In genomic region chr19:50352242-50352641, GRCh38 we compare ENCODE assay signal across 26 cellular contexts. TPM values are rescaled to one million over a fixed set of nuclear protein-coding genes. Genes with fewer than 3 reads are reported as not detected.
DNase-seq lines count a peak whose midpoint lies in the region; ATAC-seq, FAIRE-seq and TF ChIP-seq lines count a peak whose summit lies in the region.
"Had no signal": no experiment of that assay in that cellular context is flagged by ENCODE, and none has a peak within 500 bp of the region (broad histone marks: within the 10 kb centered on the region; RNA-seq: fewer than 3 reads in every experiment).

No MANE protein-coding gene starts in this region.

- intact Hi-C loops in mammary epithelial cell (cut with micrococcal nuclease) = no loop called here
- intact Hi-C loops in MCF 10A (cut with micrococcal nuclease) = no loop called here
- intact Hi-C loops in HepG2 (cut with micrococcal nuclease; ENCODE audit: unreplicated experiment) = no loop called here

- H3K27me3 Mint-ChIP-seq in MCF 10A (ENCODE audit: insufficient read depth, unreplicated experiment) (no peaks in the 10 kb centered on the region), nephron progenitor cell (ENCODE audit: low read depth, poor library complexity) (no peaks in the 10 kb centered on the region)
- H3K27me3 Mint-ChIP-seq: B cell; CD4-positive, alpha-beta T cell had no signal

- H3K9ac ChIP-seq in mammary epithelial cell (ENCODE audit: insufficient read depth, low read length) (no peak overlapping the region), HepG2 (ENCODE audit: insufficient read depth, low read depth, low read length) (no peak overlapping the region)
- H3K9ac ChIP-seq: BLaER1, GM23248 had no signal

- H3K27ac ChIP-seq in mammary epithelial cell (ENCODE audit: insufficient read depth, low read depth, low read length) (no peak overlapping the region), suprapubic skin (peak overlapping the region; percentile 38), HepG2 (ENCODE audit: extremely low read length, insufficient read depth, low read length) (no peak overlapping the region)
- H3K27ac ChIP-seq: 22Rv1, BLaER1, C4-2B, GM23248 had no signal

- H3K27ac Mint-ChIP-seq in MCF 10A (ENCODE audit: low read depth, unreplicated experiment) (no peak overlapping the region), nephron progenitor cell (peak overlapping the region; percentile 51)
- H3K27ac Mint-ChIP-seq: CD4-positive, alpha-beta T cell; CD8-positive, alpha-beta memory T cell had no signal

- TF ChIP-seq EP300 in suprapubic skin (IDR thresholded peaks at IDR 0.05) (no peak), HepG2 (IDR thresholded peaks at IDR 0.05; ENCODE audit: low read depth in 2 of 2, low read length in 2 of 2) (no peak), HepG2 (CRISPR knock-in tag; IDR thresholded peaks at IDR 0.05; ENCODE audit: borderline replicate concordance) (no peak)

- H3K4me3 ChIP-seq in mammary epithelial cell (replicated peaks in 1 of 3; ENCODE audit: insufficient read depth in 1 of 3, low read depth in 2 of 3, low read length in 3 of 3) (no peak overlapping the region), suprapubic skin (no peak overlapping the region), HepG2 (replicated peaks in 1 of 3; ENCODE audit: insufficient read depth in 1 of 3, low read depth in 2 of 3, low read length in 3 of 3) (no peak overlapping the region)
- H3K4me3 ChIP-seq: BLaER1, GM12878, GM23248 had no signal

- H3K79me2 ChIP-seq in mammary epithelial cell (ENCODE audit: insufficient read depth, low read length) (no peaks in the 10 kb centered on the region), HepG2 (ENCODE audit: insufficient read depth, low read length) (no peaks in the 10 kb centered on the region)

- H3K27me3 ChIP-seq in mammary epithelial cell (ENCODE audit: insufficient read depth, low read length) (no peaks in the 10 kb centered on the region), suprapubic skin (no peaks in the 10 kb centered on the region), HepG2 (ENCODE audit: control insufficient read depth in 1 of 2, insufficient read depth in 2 of 2, low read length in 2 of 2) (no peaks in the 10 kb centered on the region)
- H3K27me3 ChIP-seq: BLaER1 had no signal

- in situ Hi-C loops in mammary epithelial cell (cut with MboI; ENCODE audit: low sequenced_read_pairs in 2 of 2) (no loop called here), HepG2 (cut with HindIII; ENCODE audit: extremely low pct_ligation_motif_present, low pct_unique_long_range_greater_than_20kb) (loop anchor here (25.0 kb wide), 1 partner anchor 435 kb away; the partner anchor contains the start of gene ACP4)

- no peaks in the 10 kb centered on the region for H3K36me3 ChIP-seq in mammary epithelial cell (ENCODE audit: insufficient read depth, low read length)
- H3K36me3 ChIP-seq in suprapubic skin = no peaks in the 10 kb centered on the region
- no peaks in the 10 kb centered on the region for H3K36me3 ChIP-seq in HepG2 (replicated peaks in 1 of 2; ENCODE audit: control insufficient read depth in 1 of 2, insufficient read depth in 2 of 2, low read length in 2 of 2)
- H3K36me3 ChIP-seq: BLaER1 had no signal

- no peaks in the 10 kb centered on the region for H3K4me1 ChIP-seq in mammary epithelial cell (ENCODE audit: insufficient read depth, low read length)
- H3K4me1 ChIP-seq in suprapubic skin = peaks cover 15% of the 10 kb centered on the region
- H3K4me1 ChIP-seq in HepG2 (ENCODE audit: insufficient read depth, low read length) = peaks cover 42% of the 10 kb centered on the region

- no peak for TF ChIP-seq RAD21 in HepG2 (CRISPR knock-in tag; IDR thresholded peaks at IDR 0.05)

- WGBS in mammary epithelial cell (ENCODE audit: low coverage, missing lambda C conversion rate) = 20% methylated on average over 4 of the region's 4 CpGs
- WGBS in suprapubic skin = 45% methylated on average over 4 of the region's 4 CpGs
- WGBS in HepG2 (ENCODE audit: low lambda C conversion rate) = 76% methylated on average over 3 of the region's 4 CpGs

- TF ChIP-seq CTCF in mammary epithelial cell (conservative IDR thresholded peaks at IDR 0.05 in 1 of 2, IDR thresholded peaks at IDR 0.05 in 1 of 2; ENCODE audit: extremely low read depth in 1 of 2, insufficient read depth in 1 of 2, low read depth in 1 of 2, low read length in 2 of 2) = no peak
- TF ChIP-seq CTCF in MCF 10A (IDR thresholded peaks at IDR 0.05; ENCODE audit: unreplicated experiment) = no peak
- TF ChIP-seq CTCF in nephron progenitor cell (IDR thresholded peaks at IDR 0.05) = no peak
- TF ChIP-seq CTCF in suprapubic skin (IDR thresholded peaks at IDR 0.05) = no peak
- no peak for TF ChIP-seq CTCF in HepG2 (CRISPR knock-in tag; IDR thresholded peaks at IDR 0.05)

- POLR2A ChIA-PET in MCF 10A (lab: Yijun Ruan, JAX) (interaction anchor here (1.0 kb wide), 1 partner anchor 51 kb away, joined by 3 read pairs; no protein-coding TSS in a partner anchor), HepG2 (lab: Yijun Ruan, JAX) (no interaction called here)

- DNase-seq in mammary epithelial cell (no peak), MCF 10A (ENCODE audit: unreplicated experiment) (no peak), nephron progenitor cell (no peak), suprapubic skin (ENCODE audit: low spot score in 2 of 2) (no peak), HepG2 (ENCODE audit: low spot score) (no peak), CD1c-positive myeloid dendritic cell (ENCODE audit: extremely low spot score) (no peak)
- no peak for DNase-seq in activated CD4-positive, alpha-beta T cell treated with anti-CD3 and anti-CD28 coated beads, Interleukin-2, amount 50 U/mL, for 1 hour
- DNase-seq: CD4-positive, alpha-beta T cell; CD8-positive, alpha-beta memory T cell; DMS 273 treated with DMSO at 0.1 percent for 48 hours; DMS53; DND-41; GM23248; H7; HCEC 1CT had no signal

- no peaks in the 10 kb centered on the region for H3K9me3 Mint-ChIP-seq in MCF 10A (ENCODE audit: unreplicated experiment)
- H3K9me3 Mint-ChIP-seq in nephron progenitor cell = no peaks in the 10 kb centered on the region
- H3K9me3 Mint-ChIP-seq: CD4-positive, alpha-beta T cell; CD8-positive, alpha-beta memory T cell had no signal

- FAIRE-seq in HepG2 (lab: Jason Lieb, UNC) = no peak
- FAIRE-seq: A204.1, D721Med, G401.6, GM12878, GM19239, H1 had no signal

- H3K4me2 ChIP-seq in mammary epithelial cell (ENCODE audit: insufficient read depth, low read depth, low read length) (no peak overlapping the region), HepG2 (ENCODE audit: low read depth, low read length) (no peak overlapping the region)
- H3K4me2 ChIP-seq: BLaER1 had no signal

- H3K4me3 Mint-ChIP-seq in MCF 10A (ENCODE audit: unreplicated experiment) (no peak overlapping the region), nephron progenitor cell (no peak overlapping the region)
- H3K4me3 Mint-ChIP-seq: B cell; CD4-positive, alpha-beta T cell; CD8-positive, alpha-beta memory T cell had no signal

- no peak for TF ChIP-seq POLR2A in suprapubic skin (IDR thresholded peaks at IDR 0.05)
- no peak for TF ChIP-seq POLR2A in HepG2 (IDR thresholded peaks at IDR 0.05; ENCODE audit: insufficient read depth in 1 of 2, low read depth in 2 of 2, low read length in 2 of 2)

- H2AFZ ChIP-seq in mammary epithelial cell (ENCODE audit: low read depth, low read length) (peak overlapping the region; percentile 3), HepG2 (ENCODE audit: low read length) (no peak overlapping the region)
- H2AFZ ChIP-seq: GM23248 had no signal

- CTCF ChIA-PET in mammary epithelial cell (lab: Charles Lee; ENCODE audit: low non-redundant PET) (no interaction called here), MCF 10A (lab: Yijun Ruan, JAX) (interaction anchor here (0.5 to 1.5 kb wide), 5 partner anchors 113 to 591 kb away, joined by 3 to 6 read pairs (median 3); no protein-coding TSS in a partner anchor), HepG2 (lab: Yijun Ruan, JAX; ENCODE audit: low intra/inter-chr PET ratio, low total read pairs) (no interaction called here)

- H3K9me3 ChIP-seq in mammary epithelial cell (replicated peaks; ENCODE audit: insufficient read depth, low read length) (no peaks in the 10 kb centered on the region), suprapubic skin (no peaks in the 10 kb centered on the region), HepG2 (ENCODE audit: low read length) (no peaks in the 10 kb centered on the region)
- H3K9me3 ChIP-seq: BLaER1 had no signal

- H3K36me3 Mint-ChIP-seq in MCF 10A (ENCODE audit: insufficient read depth, unreplicated experiment) = peaks cover 4% of the 10 kb centered on the region
- H3K36me3 Mint-ChIP-seq in nephron progenitor cell (ENCODE audit: low read depth) = peaks cover 3% of the 10 kb centered on the region

- dilution Hi-C loops in mammary epithelial cell (cut with HindIII; ENCODE audit: low sequenced_read_pairs) = no loop called here

- H3K4me1 Mint-ChIP-seq in MCF 10A (ENCODE audit: insufficient read depth, unreplicated experiment) = no peaks in the 10 kb centered on the region
- peaks cover 33% of the 10 kb centered on the region for H3K4me1 Mint-ChIP-seq in nephron progenitor cell

- H4K20me1 ChIP-seq in mammary epithelial cell (ENCODE audit: insufficient read depth, low read length) (no peaks in the 10 kb centered on the region), HepG2 (ENCODE audit: insufficient read depth, low read length) (no peaks in the 10 kb centered on the region)
- H4K20me1 ChIP-seq: BLaER1 had no signal

- no peak for ATAC-seq in HepG2
- ATAC-seq: GM12878 had no signal

- no TSS peak for BruUV-seq in mammary epithelial cell (replicated peaks; lab: Mats Ljungman, UMichigan)
- no TSS peak for BruUV-seq in MCF 10A (replicated peaks; lab: Mats Ljungman, UMichigan)
- BruUV-seq in HepG2 (replicated peaks; lab: Mats Ljungman, UMichigan) = no TSS peak

RNA-seq across cellular contexts. Expression of gene NAPSA, which starts 13.2 kb away (rescaled TPM):
- 1 to 10 TPM in 1 of 2 donors, under 1 TPM in 1; 0.75 to 1.3 TPM for total RNA-seq in mammary epithelial cell
- polyA plus RNA-seq in mammary epithelial cell = 0.24 TPM
- polyA minus RNA-seq in mammary epithelial cell = not detected
- total RNA-seq in MCF 10A (2022) = 0.49 and 0.51 TPM in 2 replicates
- total RNA-seq in suprapubic skin = 1 to 10 TPM in 3 of 4 donors, not detected in 1; 1.7 to 3.7 (median 3.5) TPM
- not detected in 2 replicates for total RNA-seq in HepG2 (2016; rRNA removed; fragmentation: Illumina TruSeq; extraction: Trizol)
- not detected in 2 replicates for total RNA-seq in HepG2 (2016; cell fraction: cytosol; rRNA removed; fragmentation: Illumina TruSeq; extraction: Trizol; ENCODE audit: low read depth)
- total RNA-seq in HepG2 (2016; cell fraction: insoluble cytoplasmic fraction; rRNA removed; fragmentation: Illumina TruSeq; extraction: Trizol) = not detected in 2 replicates
- not detected in 2 replicates for total RNA-seq in HepG2 (2016; cell fraction: membrane; rRNA removed; fragmentation: Illumina TruSeq; extraction: Trizol)
- total RNA-seq in HepG2 (2016; cell fraction: nucleus; rRNA removed; fragmentation: Illumina TruSeq; extraction: Trizol) = not detected in 2 replicates
- not detected in 2 replicates for polyA plus RNA-seq in HepG2 (2011; rRNA removed)
- not detected in 2 replicates for polyA plus RNA-seq in HepG2 (2011; cell fraction: cytosol; rRNA removed)
- polyA plus RNA-seq in HepG2 (2011; cell fraction: nucleus; rRNA removed) = 0.10 and 0.14 TPM in 2 replicates
- 0.05 and 0.16 TPM in 2 replicates for polyA plus RNA-seq in HepG2 (2012)
- polyA plus RNA-seq in HepG2 (2016; cell fraction: cytosol; fragmentation: Illumina TruSeq; extraction: Trizol; ENCODE audit: low read depth) = not detected in 2 replicates
- polyA plus RNA-seq in HepG2 (2016; cell fraction: insoluble cytoplasmic fraction; fragmentation: Illumina TruSeq; extraction: Trizol; ENCODE audit: low read depth) = not detected in 2 replicates
- not detected in 2 replicates for polyA plus RNA-seq in HepG2 (2016; cell fraction: membrane; fragmentation: Illumina TruSeq; extraction: Trizol; ENCODE audit: low read depth)
- polyA plus RNA-seq in HepG2 (2016; cell fraction: nucleus; fragmentation: Illumina TruSeq; extraction: Trizol; ENCODE audit: insufficient read depth, low read depth) = not detected in 2 replicates
- polyA minus RNA-seq in HepG2 (2011; rRNA and poly(A)+ RNA removed; ENCODE audit: low replicate concordance) = not detected in 2 replicates
- polyA minus RNA-seq in HepG2 (2011; cell fraction: cytosol; rRNA and poly(A)+ RNA removed) = not detected in 2 replicates
- not detected in 2 replicates for polyA minus RNA-seq in HepG2 (2011; cell fraction: nucleus; rRNA and poly(A)+ RNA removed)

RNA-seq across cellular contexts. Expression of gene KCNC3, which starts 23.1 kb away (rescaled TPM):
- total RNA-seq in mammary epithelial cell (under 1 TPM; 0.09 to 0.67 TPM), MCF 10A (2022) (not detected in 2 replicates), suprapubic skin (1 to 10 TPM; 1.5 to 3.1 (median 1.7) TPM), HepG2 (2016; rRNA removed; fragmentation: Illumina TruSeq; extraction: Trizol) (0.24 and 0.29 TPM in 2 replicates)
- polyA plus RNA-seq in mammary epithelial cell (not detected), HepG2 (2011; rRNA removed) (1.6 and 1.7 TPM in 2 replicates)
- polyA minus RNA-seq in mammary epithelial cell = not detected
- 0.09 and 0.20 TPM in 2 replicates for total RNA-seq in HepG2 (2016; cell fraction: cytosol; rRNA removed; fragmentation: Illumina TruSeq; extraction: Trizol; ENCODE audit: low read depth)
- 0.10 and 0.35 TPM in 2 replicates for total RNA-seq in HepG2 (2016; cell fraction: insoluble cytoplasmic fraction; rRNA removed; fragmentation: Illumina TruSeq; extraction: Trizol)
- 0.34 TPM in 2 replicates for total RNA-seq in HepG2 (2016; cell fraction: membrane; rRNA removed; fragmentation: Illumina TruSeq; extraction: Trizol)
- total RNA-seq in HepG2 (2016; cell fraction: nucleus; rRNA removed; fragmentation: Illumina TruSeq; extraction: Trizol) = 0.66 and 0.81 TPM in 2 replicates
- polyA plus RNA-seq in HepG2 (2011; cell fraction: cytosol; rRNA removed) = 0.29 and 0.46 TPM in 2 replicates
- polyA plus RNA-seq in HepG2 (2011; cell fraction: nucleus; rRNA removed) = 13.3 and 15.9 TPM in 2 replicates
- 2.6 and 3.4 TPM in 2 replicates for polyA plus RNA-seq in HepG2 (2012)
- polyA plus RNA-seq in HepG2 (2016; cell fraction: cytosol; fragmentation: Illumina TruSeq; extraction: Trizol; ENCODE audit: low read depth) = 0.17 and 0.27 TPM in 2 replicates
- 1.1 and 1.3 TPM in 2 replicates for polyA plus RNA-seq in HepG2 (2016; cell fraction: insoluble cytoplasmic fraction; fragmentation: Illumina TruSeq; extraction: Trizol; ENCODE audit: low read depth)
- 0.78 and 1.2 TPM in 2 replicates for polyA plus RNA-seq in HepG2 (2016; cell fraction: membrane; fragmentation: Illumina TruSeq; extraction: Trizol; ENCODE audit: low read depth)
- polyA plus RNA-seq in HepG2 (2016; cell fraction: nucleus; fragmentation: Illumina TruSeq; extraction: Trizol; ENCODE audit: insufficient read depth, low read depth) = 9.8 and 11.7 TPM in 2 replicates
- polyA minus RNA-seq in HepG2 (2011; rRNA and poly(A)+ RNA removed; ENCODE audit: low replicate concordance) = 4.0 TPM in 1 of 2 replicates, not detected in the other
- polyA minus RNA-seq in HepG2 (2011; cell fraction: cytosol; rRNA and poly(A)+ RNA removed) = 0.62 and 0.79 TPM in 2 replicates
- polyA minus RNA-seq in HepG2 (2011; cell fraction: nucleus; rRNA and poly(A)+ RNA removed) = 4.2 and 4.6 TPM in 2 replicates
- polyA plus RNA-seq: AG04450; CD8-positive, alpha-beta memory T cell had no signal

RNA-seq across cellular contexts. Expression of gene NR1H2, which starts 24.0 kb away (rescaled TPM):
- total RNA-seq in mammary epithelial cell = 10 to 100 TPM; 53.8 to 65.5 TPM
- polyA plus RNA-seq in mammary epithelial cell = 33.4 TPM
- 11.7 TPM for polyA minus RNA-seq in mammary epithelial cell
- total RNA-seq in MCF 10A (2022) = 62.0 and 65.7 TPM in 2 replicates
- 10 to 100 TPM; 80.6 to 94.7 (median 88.9) TPM for total RNA-seq in suprapubic skin
- total RNA-seq in HepG2 (2016; rRNA removed; fragmentation: Illumina TruSeq; extraction: Trizol) = 11.7 and 13.5 TPM in 2 replicates
- 1.7 and 2.8 TPM in 2 replicates for total RNA-seq in HepG2 (2016; cell fraction: cytosol; rRNA removed; fragmentation: Illumina TruSeq; extraction: Trizol; ENCODE audit: low read depth)
- total RNA-seq in HepG2 (2016; cell fraction: insoluble cytoplasmic fraction; rRNA removed; fragmentation: Illumina TruSeq; extraction: Trizol) = 11.7 and 13.1 TPM in 2 replicates
- 5.8 and 8.2 TPM in 2 replicates for total RNA-seq in HepG2 (2016; cell fraction: membrane; rRNA removed; fragmentation: Illumina TruSeq; extraction: Trizol)
- total RNA-seq in HepG2 (2016; cell fraction: nucleus; rRNA removed; fragmentation: Illumina TruSeq; extraction: Trizol) = 7.5 and 8.1 TPM in 2 replicates
- 10.3 and 15.9 TPM in 2 replicates for polyA plus RNA-seq in HepG2 (2011; rRNA removed)
- polyA plus RNA-seq in HepG2 (2011; cell fraction: cytosol; rRNA removed) = 10.6 and 16.6 TPM in 2 replicates
- polyA plus RNA-seq in HepG2 (2011; cell fraction: nucleus; rRNA removed) = 35.4 and 44.9 TPM in 2 replicates
- polyA plus RNA-seq in HepG2 (2012) = 8.7 and 11.8 TPM in 2 replicates
- 1.6 and 2.2 TPM in 2 replicates for polyA plus RNA-seq in HepG2 (2016; cell fraction: cytosol; fragmentation: Illumina TruSeq; extraction: Trizol; ENCODE audit: low read depth)
- polyA plus RNA-seq in HepG2 (2016; cell fraction: insoluble cytoplasmic fraction; fragmentation: Illumina TruSeq; extraction: Trizol; ENCODE audit: low read depth) = 12.2 and 13.2 TPM in 2 replicates
- 4.7 and 5.2 TPM in 2 replicates for polyA plus RNA-seq in HepG2 (2016; cell fraction: membrane; fragmentation: Illumina TruSeq; extraction: Trizol; ENCODE audit: low read depth)
- 17.3 and 19.8 TPM in 2 replicates for polyA plus RNA-seq in HepG2 (2016; cell fraction: nucleus; fragmentation: Illumina TruSeq; extraction: Trizol; ENCODE audit: insufficient read depth, low read depth)
- polyA minus RNA-seq in HepG2 (2011; rRNA and poly(A)+ RNA removed; ENCODE audit: low replicate concordance) = 20.5 and 64.7 TPM in 2 replicates
- 7.3 and 8.6 TPM in 2 replicates for polyA minus RNA-seq in HepG2 (2011; cell fraction: cytosol; rRNA and poly(A)+ RNA removed)
- polyA minus RNA-seq in HepG2 (2011; cell fraction: nucleus; rRNA and poly(A)+ RNA removed) = 14.4 and 16.1 TPM in 2 replicates

RNA-seq across cellular contexts. Expression of gene POLD1, which starts 31.9 kb away (rescaled TPM):
- total RNA-seq in mammary epithelial cell = 10 to 100 TPM; 16.3 to 49.8 TPM
- polyA plus RNA-seq in mammary epithelial cell = 31.7 TPM
- polyA minus RNA-seq in mammary epithelial cell = 20.7 TPM
- total RNA-seq in MCF 10A (2022) = 18.9 and 31.9 TPM in 2 replicates
- 10 to 100 TPM; 17.2 to 26.9 (median 21.5) TPM for total RNA-seq in suprapubic skin
- 39.5 and 54.0 TPM in 2 replicates for total RNA-seq in HepG2 (2016; rRNA removed; fragmentation: Illumina TruSeq; extraction: Trizol)
- total RNA-seq in HepG2 (2016; cell fraction: cytosol; rRNA removed; fragmentation: Illumina TruSeq; extraction: Trizol; ENCODE audit: low read depth) = 15.4 and 20.6 TPM in 2 replicates
- 36.3 and 68.3 TPM in 2 replicates for total RNA-seq in HepG2 (2016; cell fraction: insoluble cytoplasmic fraction; rRNA removed; fragmentation: Illumina TruSeq; extraction: Trizol)
- 13.4 and 21.6 TPM in 2 replicates for total RNA-seq in HepG2 (2016; cell fraction: membrane; rRNA removed; fragmentation: Illumina TruSeq; extraction: Trizol)
- total RNA-seq in HepG2 (2016; cell fraction: nucleus; rRNA removed; fragmentation: Illumina TruSeq; extraction: Trizol) = 45.6 and 51.7 TPM in 2 replicates
- 17.4 and 18.6 TPM in 2 replicates for polyA plus RNA-seq in HepG2 (2011; rRNA removed)
- 8.8 and 21.4 TPM in 2 replicates for polyA plus RNA-seq in HepG2 (2011; cell fraction: cytosol; rRNA removed)
- polyA plus RNA-seq in HepG2 (2011; cell fraction: nucleus; rRNA removed) = 130 and 225 TPM in 2 replicates
- polyA plus RNA-seq in HepG2 (2012) = 15.4 and 19.9 TPM in 2 replicates
- 6.4 and 7.1 TPM in 2 replicates for polyA plus RNA-seq in HepG2 (2016; cell fraction: cytosol; fragmentation: Illumina TruSeq; extraction: Trizol; ENCODE audit: low read depth)
- polyA plus RNA-seq in HepG2 (2016; cell fraction: insoluble cytoplasmic fraction; fragmentation: Illumina TruSeq; extraction: Trizol; ENCODE audit: low read depth) = 26.1 and 31.2 TPM in 2 replicates
- 9.7 and 12.0 TPM in 2 replicates for polyA plus RNA-seq in HepG2 (2016; cell fraction: membrane; fragmentation: Illumina TruSeq; extraction: Trizol; ENCODE audit: low read depth)
- 109 and 111 TPM in 2 replicates for polyA plus RNA-seq in HepG2 (2016; cell fraction: nucleus; fragmentation: Illumina TruSeq; extraction: Trizol; ENCODE audit: insufficient read depth, low read depth)
- polyA minus RNA-seq in HepG2 (2011; rRNA and poly(A)+ RNA removed; ENCODE audit: low replicate concordance) = 74.3 and 134 TPM in 2 replicates
- 24.6 and 41.4 TPM in 2 replicates for polyA minus RNA-seq in HepG2 (2011; cell fraction: cytosol; rRNA and poly(A)+ RNA removed)
- 12.1 and 19.6 TPM in 2 replicates for polyA minus RNA-seq in HepG2 (2011; cell fraction: nucleus; rRNA and poly(A)+ RNA removed)
